In the genomic region with DNA sequence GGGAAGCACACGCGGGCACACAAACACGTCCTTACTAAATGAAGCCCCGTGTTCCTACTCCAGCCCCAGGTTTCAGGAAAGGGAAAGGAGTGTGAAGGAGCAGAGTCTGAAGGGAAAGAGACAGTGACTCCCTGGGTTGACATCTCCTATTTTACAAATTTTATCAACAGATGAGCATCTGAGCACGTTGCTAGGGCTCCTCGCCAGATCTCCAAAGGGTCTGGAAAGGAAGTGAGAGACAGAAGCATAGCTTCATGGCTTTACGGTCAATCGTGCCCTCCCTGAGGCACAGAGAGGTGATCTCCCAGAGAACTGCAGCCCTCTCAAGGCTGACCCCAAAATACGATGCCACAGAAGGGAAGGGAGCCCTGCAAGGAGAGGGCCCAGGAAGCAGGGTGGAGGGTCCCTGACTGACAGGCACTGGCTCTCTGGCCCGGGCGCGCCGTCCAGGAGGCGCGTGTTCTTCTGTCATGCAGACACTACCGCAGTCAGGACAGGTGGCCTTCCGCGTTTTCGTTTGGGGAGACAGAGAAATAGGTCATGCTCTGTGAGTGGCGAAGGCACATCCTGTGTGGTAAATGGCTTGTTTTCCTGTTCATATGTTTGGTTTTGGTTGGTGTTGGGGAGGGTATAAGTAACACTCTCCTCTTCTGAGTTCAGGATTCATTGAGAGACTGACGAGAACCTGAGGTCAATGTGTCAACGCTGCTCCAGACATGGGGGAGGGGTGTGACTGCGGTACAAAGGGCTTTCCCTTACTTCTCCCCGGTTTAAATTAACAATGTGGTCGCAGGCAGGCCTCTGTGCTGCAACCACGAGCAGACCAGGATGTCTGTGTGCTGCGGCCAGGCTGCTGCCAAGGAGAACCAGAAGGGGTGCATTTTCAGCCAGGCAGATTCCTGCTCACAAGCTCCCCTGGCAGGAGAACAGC, we compare ENCODE assay signal across 9 cellular contexts.
DNase-seq lines count a peak whose midpoint lies in the region; ATAC-seq and TF ChIP-seq lines count a peak whose summit lies in the region.
"Had no signal": no experiment of that assay in that cellular context is flagged by ENCODE, and none has a peak within 500 bp of the region (broad histone marks: within the 10 kb centered on the region; RNA-seq: fewer than 3 reads in every experiment).

No MANE protein-coding gene starts in this region.

- TF ChIP-seq CTCF in endodermal cell (conservative IDR thresholded peaks at IDR 0.05) = no peak
- TF ChIP-seq CTCF in hepatocyte (IDR thresholded peaks at IDR 0.05; ENCODE audit: poor library complexity) = no peak

- H3K4me1 ChIP-seq in right cardiac atrium (ENCODE audit: control insufficient read depth, insufficient read depth, low read length) (no peaks in the 10 kb centered on the region), endodermal cell (ENCODE audit: control insufficient read depth, insufficient read depth, low read length) (peaks cover 6% of the 10 kb centered on the region), thymus (ENCODE audit: control insufficient read depth, insufficient read depth, low read length) (peaks cover 37% of the 10 kb centered on the region), hepatocyte (ENCODE audit: insufficient read depth) (no peaks in the 10 kb centered on the region)

- no peak overlapping the region for H3K4me3 ChIP-seq in right cardiac atrium (ENCODE audit: low read length)
- no peak overlapping the region for H3K4me3 ChIP-seq in endodermal cell (ENCODE audit: low read length)
- peak overlapping the region; percentile 6 for H3K4me3 ChIP-seq in thymus (ENCODE audit: low read length)
- H3K4me3 ChIP-seq in hepatocyte = no peak overlapping the region

- H3K4me2 ChIP-seq in hepatocyte = no peak overlapping the region

- no peaks in the 10 kb centered on the region for H3K9me3 ChIP-seq in right cardiac atrium (ENCODE audit: control insufficient read depth, low read length)
- no peaks in the 10 kb centered on the region for H3K9me3 ChIP-seq in endodermal cell (ENCODE audit: control insufficient read depth, low read length)
- no peaks in the 10 kb centered on the region for H3K9me3 ChIP-seq in thymus (ENCODE audit: control insufficient read depth)
- no peaks in the 10 kb centered on the region for H3K9me3 ChIP-seq in hepatocyte (ENCODE audit: low read depth)

- no peaks in the 10 kb centered on the region for H4K20me1 ChIP-seq in hepatocyte (ENCODE audit: insufficient read depth, poor library complexity, severe bottlenecking)

- H3K9me3 Mint-ChIP-seq in endodermal cell = peaks cover under 1% of the 10 kb centered on the region

- H3K27me3 ChIP-seq in right cardiac atrium (ENCODE audit: control insufficient read depth, insufficient read depth) (no peaks in the 10 kb centered on the region), endodermal cell (ENCODE audit: control insufficient read depth, insufficient read depth, low read length, poor library complexity, severe bottlenecking) (no peaks in the 10 kb centered on the region), thymus (ENCODE audit: control insufficient read depth, insufficient read depth) (no peaks in the 10 kb centered on the region), hepatocyte (no peaks in the 10 kb centered on the region)

- no peak overlapping the region for H2AFZ ChIP-seq in hepatocyte

- peak; percentile 26 to 35 for ATAC-seq in right cardiac atrium
- ATAC-seq in Right ventricle myocardium superior (ENCODE audit: poor library complexity) = no peak
- ATAC-seq in GM21390 (IDR thresholded peaks at IDR 0.05; ENCODE audit: unreplicated experiment) = no peak

- H3K4me1 Mint-ChIP-seq in endodermal cell = peaks cover 17% of the 10 kb centered on the region

- WGBS in right cardiac atrium = 57% methylated on average over 27 of the region's 27 CpGs
- WGBS in endodermal cell (ENCODE audit: insufficient coverage in 1 of 2, insufficient read length in 1 of 2), 2 experiments = 76 to 84% methylated on average over 14 to 27 of the region's 27 CpGs
- 15% methylated on average over 27 of the region's 27 CpGs for WGBS in thymus
- WGBS in hepatocyte (ENCODE audit: low lambda C conversion rate, missing lambda C conversion rate) = 77% methylated on average over 27 of the region's 27 CpGs

- H3K27me3 Mint-ChIP-seq in endodermal cell (ENCODE audit: insufficient read depth) = no peaks in the 10 kb centered on the region

- H3K27ac ChIP-seq in right cardiac atrium (ENCODE audit: low read length) = no peak overlapping the region
- H3K27ac ChIP-seq in endodermal cell (ENCODE audit: low read depth, low read length) = no peak overlapping the region
- H3K27ac ChIP-seq in thymus (ENCODE audit: low read depth) = peak overlapping the region; percentile 85
- H3K27ac ChIP-seq in hepatocyte = no peak overlapping the region
- H3K27ac ChIP-seq: C4-2B had no signal

- DNase-seq in right cardiac atrium (peak in 2 of 3 donors; percentile 26 to 32), Right ventricle myocardium superior (no peak), endodermal cell (peak; percentile 69), hepatocyte (ENCODE audit: low spot score) (no peak), DMS 273 treated with DMSO at 0.1 percent for 48 hours (lab: John Stamatoyannopoulos, UW) (no peak)
- peak; percentile 41 for DNase-seq in activated CD4-positive, alpha-beta T cell treated with anti-CD3 and anti-CD28 coated beads, Interleukin-2, amount 50 U/mL, for 1 hour

- H3K4me3 Mint-ChIP-seq in endodermal cell = no peak overlapping the region

- no peaks in the 10 kb centered on the region for H3K79me2 ChIP-seq in hepatocyte

- no peak overlapping the region for H3K27ac Mint-ChIP-seq in endodermal cell

- H3K36me3 ChIP-seq in endodermal cell (ENCODE audit: control insufficient read depth, insufficient read depth, low read length) = no peaks in the 10 kb centered on the region
- no peaks in the 10 kb centered on the region for H3K36me3 ChIP-seq in thymus (ENCODE audit: control insufficient read depth, insufficient read depth)
- no peaks in the 10 kb centered on the region for H3K36me3 ChIP-seq in hepatocyte (replicated peaks; ENCODE audit: insufficient read depth, low read depth)

- H3K36me3 Mint-ChIP-seq in endodermal cell (ENCODE audit: low read depth) = no peaks in the 10 kb centered on the region

- no peak overlapping the region for H3K9ac ChIP-seq in endodermal cell (ENCODE audit: extremely low read depth, low read length, poor library complexity, severe bottlenecking)

- no peaks in the 10 kb centered on the region for H3K9me2 ChIP-seq in hepatocyte (replicated peaks; ENCODE audit: insufficient read depth)

- intact Hi-C loops in right cardiac atrium (cut with DNase I) (no loop called here), Right ventricle myocardium superior (cut with DNase I) (no loop called here)

Comparison
In these comparisons a context has a peak if more than half of its experiments do, and no peak if none do; other contexts are left out.
1. ATAC-seq: peak in right cardiac atrium (2 of 2); none in Right ventricle myocardium superior (single experiment) and GM21390 (single experiment).
2. DNase-seq: peak in right cardiac atrium (2 of 3), activated CD4-positive, alpha-beta T cell treated with anti-CD3 and anti-CD28 coated beads, Interleukin-2, amount 50 U/mL, for 1 hour (single experiment) and endodermal cell (single experiment); none in Right ventricle myocardium superior (single experiment), hepatocyte (single experiment) and DMS 273 treated with DMSO at 0.1 percent for 48 hours (single experiment).